ENCODE assay signal across 24 cellular contexts in genomic region chr5:81912933-81913332, GRCh38.
"Had no signal": no experiment of that assay in that cellular context is flagged by ENCODE, and none has a peak within 500 bp of the region (broad histone marks: within the 10 kb centered on the region; RNA-seq: fewer than 3 reads in every experiment).

No MANE protein-coding gene starts in this region.

- DNase-seq: colonic mucosa; cortex of kidney; dermis blood vessel endothelial cell; dorsolateral prefrontal cortex; effector CD4-positive, alpha-beta T cell; effector CD8-positive, alpha-beta T cell; effector memory CD4-positive, alpha-beta T cell; effector memory CD8-positive, alpha-beta T cell; endodermal cell; erythroblast; esophagus squamous epithelium; foreskin fibroblast; foreskin keratinocyte; foreskin melanocyte; gastrocnemius medialis; glutamatergic neuron; head of caudate nucleus; heart left ventricle; heart right ventricle had no signal

- H3K27ac Mint-ChIP-seq: dendritic cell treated with granulocyte-macrophage colony-stimulating factor and Interleukin-4, amounts not matched to agents 40 ng/mL and 50 ng/mL, for 4 days; effector memory CD8-positive, alpha-beta T cell; endodermal cell had no signal

- H3K27me3 Mint-ChIP-seq: dendritic cell treated with granulocyte-macrophage colony-stimulating factor and Interleukin-4, amounts not matched to agents 40 ng/mL and 50 ng/mL, for 4 days; effector memory CD8-positive, alpha-beta T cell had no signal

- ATAC-seq: effector memory CD8-positive, alpha-beta T cell; esophagus mucosa; foreskin keratinocyte; gastrocnemius medialis; gastroesophageal sphincter; heart left ventricle; heart right ventricle had no signal

- FAIRE-seq: colon, endothelial cell of umbilical vein had no signal

- H3K9me3 Mint-ChIP-seq: dendritic cell treated with granulocyte-macrophage colony-stimulating factor and Interleukin-4, amounts not matched to agents 40 ng/mL and 50 ng/mL, for 4 days; endodermal cell had no signal

- H3K4me3 Mint-ChIP-seq: dendritic cell treated with granulocyte-macrophage colony-stimulating factor and Interleukin-4, amounts not matched to agents 40 ng/mL and 50 ng/mL, for 4 days; effector memory CD8-positive, alpha-beta T cell; endodermal cell had no signal
